Comparison of ENCODE assay signal across 9 cellular contexts in the genomic region with DNA sequence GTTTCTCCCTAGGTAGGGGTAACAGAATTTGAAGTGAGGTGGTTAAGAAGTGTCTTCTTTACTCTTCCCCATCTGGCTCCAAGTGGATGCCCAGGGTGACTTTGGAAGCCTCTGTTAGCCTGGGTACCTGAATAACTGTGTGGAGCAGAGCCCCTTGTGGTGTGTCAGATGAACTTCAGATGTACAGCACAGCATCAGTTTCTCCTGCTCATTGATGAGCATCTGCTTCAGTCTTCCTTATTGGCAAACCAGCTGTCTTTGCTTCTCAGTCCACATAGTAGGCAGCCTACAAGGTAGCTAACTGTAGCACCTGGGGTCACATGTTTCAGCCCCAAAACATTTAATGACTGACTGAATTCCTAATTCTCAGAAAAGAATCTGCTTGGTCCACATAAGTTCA. TPM values are rescaled to one million over a fixed set of nuclear protein-coding genes. Genes with fewer than 3 reads are reported as not detected.
DNase-seq lines count a peak whose midpoint lies in the region; ATAC-seq, FAIRE-seq and TF ChIP-seq lines count a peak whose summit lies in the region.
"Had no signal": no experiment of that assay in that cellular context is flagged by ENCODE, and none has a peak within 500 bp of the region (broad histone marks: within the 10 kb centered on the region; RNA-seq: fewer than 3 reads in every experiment).

No MANE protein-coding gene starts in this region.

- no peak overlapping the region for H2AK5ac ChIP-seq in mesendoderm (ENCODE audit: low read length)

- H3K4me3 Mint-ChIP-seq in activated naive CD8-positive, alpha-beta T cell treated with anti-CD3 and anti-CD28 coated beads, Interleukin-2, amount 50 U/mL, for 24 hours, result no peak overlapping the region

- no peaks in the 10 kb centered on the region for H3K9me3 Mint-ChIP-seq in activated naive CD8-positive, alpha-beta T cell treated with anti-CD3 and anti-CD28 coated beads, Interleukin-2, amount 50 U/mL, for 24 hours

- H3K27me3 Mint-ChIP-seq in activated naive CD8-positive, alpha-beta T cell treated with anti-CD3 and anti-CD28 coated beads, Interleukin-2, amount 50 U/mL, for 24 hours, result peaks cover 5% of the 10 kb centered on the region

- no peak overlapping the region for H2BK120ac ChIP-seq in mesendoderm (ENCODE audit: low read depth, low read length)

- no peak overlapping the region for H3K9ac ChIP-seq in mesendoderm (ENCODE audit: low read length)

- no peaks in the 10 kb centered on the region for H3K79me2 ChIP-seq in mesendoderm (ENCODE audit: control insufficient read depth, insufficient read depth, low read length)

- no peaks in the 10 kb centered on the region for H3K79me1 ChIP-seq in mesendoderm (ENCODE audit: low read length)

- H3K4me3 ChIP-seq in mesendoderm (ENCODE audit: low read length), result no peak overlapping the region
- H3K4me3 ChIP-seq: SJCRH30 had no signal

- H3K18ac ChIP-seq in mesendoderm (ENCODE audit: low read length), result no peak overlapping the region

- no peaks in the 10 kb centered on the region for H3K36me3 ChIP-seq in mesendoderm (ENCODE audit: control insufficient read depth, insufficient read depth, low read length)
- H3K36me3 ChIP-seq: SJCRH30 had no signal

- H3K27ac ChIP-seq in mesendoderm (ENCODE audit: low read depth, low read length), result no peak overlapping the region
- no peak overlapping the region for H3K27ac ChIP-seq in caudate nucleus (ENCODE audit: low read depth, low read length)
- H3K27ac ChIP-seq: SJCRH30 had no signal

- H3K27me3 ChIP-seq in mesendoderm (ENCODE audit: insufficient read depth, low read length, poor library complexity), result no peaks in the 10 kb centered on the region
- H3K27me3 ChIP-seq: SJCRH30 had no signal

- no peak for TF ChIP-seq EP300 in Ishikawa (IDR thresholded peaks at IDR 0.05; ENCODE audit: borderline replicate concordance)

- no peak overlapping the region for H2BK15ac ChIP-seq in mesendoderm (replicated peaks; ENCODE audit: low read depth)

- no peak overlapping the region for H3K27ac Mint-ChIP-seq in activated naive CD8-positive, alpha-beta T cell treated with anti-CD3 and anti-CD28 coated beads, Interleukin-2, amount 50 U/mL, for 24 hours

- H3K4me1 Mint-ChIP-seq in activated naive CD8-positive, alpha-beta T cell treated with anti-CD3 and anti-CD28 coated beads, Interleukin-2, amount 50 U/mL, for 24 hours, result no peaks in the 10 kb centered on the region

- H4K8ac ChIP-seq in mesendoderm (ENCODE audit: low read depth, low read length), result no peak overlapping the region

- no peak overlapping the region for H2BK5ac ChIP-seq in mesendoderm (ENCODE audit: low read length)

- ATAC-seq in activated naive CD8-positive, alpha-beta T cell treated with anti-CD3 and anti-CD28 coated beads, Interleukin-2, amount 50 U/mL, for 24 hours, result peak; percentile 54

- H4K5ac ChIP-seq in mesendoderm (ENCODE audit: low read length), result no peak overlapping the region

- peak; percentile 76 for TF ChIP-seq RAD21 in Ishikawa (IDR thresholded peaks at IDR 0.05; ENCODE audit: low read depth)

- FAIRE-seq in GM19239 (lab: Jason Lieb, UNC), result peak; percentile 86

- no peak overlapping the region for H3K4ac ChIP-seq in mesendoderm (ENCODE audit: low read depth, low read length)

- H3K23ac ChIP-seq in mesendoderm (ENCODE audit: low read length), result no peak overlapping the region

- peaks cover 1% of the 10 kb centered on the region for H3K4me1 ChIP-seq in mesendoderm (ENCODE audit: control insufficient read depth, low read depth, low read length)
- H3K4me1 ChIP-seq: SJCRH30 had no signal

- no peaks in the 10 kb centered on the region for H3K36me3 Mint-ChIP-seq in activated naive CD8-positive, alpha-beta T cell treated with anti-CD3 and anti-CD28 coated beads, Interleukin-2, amount 50 U/mL, for 24 hours (ENCODE audit: low read depth)

- peak; percentile 12 for DNase-seq in DMS 273 treated with DMSO at 0.1 percent for 48 hours (lab: John Stamatoyannopoulos, UW)
- peak; percentile 40 for DNase-seq in GM19239 (ENCODE audit: insufficient read length, low spot score)
- peak; percentile 8 for DNase-seq in activated naive CD8-positive, alpha-beta T cell treated with anti-CD3 and anti-CD28 coated beads, Interleukin-2, amount 50 U/mL, for 24 hours
- peak; percentile 68 for DNase-seq in mesendoderm
- no peak for DNase-seq in caudate nucleus (lab: John Stamatoyannopoulos, UW)
- DNase-seq in epidermal melanocyte (ENCODE audit: insufficient read length, low spot score), result no peak
- no peak for DNase-seq in NCI-H1436 (lab: John Stamatoyannopoulos, UW)

- H3K56ac ChIP-seq in mesendoderm (ENCODE audit: low read length), result no peak overlapping the region

- no peak overlapping the region for H3K4me2 ChIP-seq in mesendoderm (ENCODE audit: low read length)

TF ChIP-seq in Ishikawa, 13 proteins besides CTCF, POLR2A, EP300 and RAD21:
- TF ChIP-seq ZBTB7A (IDR thresholded peaks at IDR 0.05; ENCODE audit: low read depth), result no peak
- TF ChIP-seq, protein P1, sequence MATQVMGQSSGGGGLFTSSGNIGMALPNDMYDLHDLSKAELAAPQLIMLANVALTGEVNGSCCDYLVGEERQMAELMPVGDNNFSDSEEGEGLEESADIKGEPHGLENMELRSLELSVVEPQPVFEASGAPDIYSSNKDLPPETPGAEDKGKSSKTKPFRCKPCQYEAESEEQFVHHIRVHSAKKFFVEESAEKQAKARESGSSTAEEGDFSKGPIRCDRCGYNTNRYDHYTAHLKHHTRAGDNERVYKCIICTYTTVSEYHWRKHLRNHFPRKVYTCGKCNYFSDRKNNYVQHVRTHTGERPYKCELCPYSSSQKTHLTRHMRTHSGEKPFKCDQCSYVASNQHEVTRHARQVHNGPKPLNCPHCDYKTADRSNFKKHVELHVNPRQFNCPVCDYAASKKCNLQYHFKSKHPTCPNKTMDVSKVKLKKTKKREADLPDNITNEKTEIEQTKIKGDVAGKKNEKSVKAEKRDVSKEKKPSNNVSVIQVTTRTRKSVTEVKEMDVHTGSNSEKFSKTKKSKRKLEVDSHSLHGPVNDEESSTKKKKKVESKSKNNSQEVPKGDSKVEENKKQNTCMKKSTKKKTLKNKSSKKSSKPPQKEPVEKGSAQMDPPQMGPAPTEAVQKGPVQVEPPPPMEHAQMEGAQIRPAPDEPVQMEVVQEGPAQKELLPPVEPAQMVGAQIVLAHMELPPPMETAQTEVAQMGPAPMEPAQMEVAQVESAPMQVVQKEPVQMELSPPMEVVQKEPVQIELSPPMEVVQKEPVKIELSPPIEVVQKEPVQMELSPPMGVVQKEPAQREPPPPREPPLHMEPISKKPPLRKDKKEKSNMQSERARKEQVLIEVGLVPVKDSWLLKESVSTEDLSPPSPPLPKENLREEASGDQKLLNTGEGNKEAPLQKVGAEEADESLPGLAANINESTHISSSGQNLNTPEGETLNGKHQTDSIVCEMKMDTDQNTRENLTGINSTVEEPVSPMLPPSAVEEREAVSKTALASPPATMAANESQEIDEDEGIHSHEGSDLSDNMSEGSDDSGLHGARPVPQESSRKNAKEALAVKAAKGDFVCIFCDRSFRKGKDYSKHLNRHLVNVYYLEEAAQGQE (IDR thresholded peaks at IDR 0.05; ENCODE audit: low read depth), result no peak
- TF ChIP-seq TAF1 (IDR thresholded peaks at IDR 0.05; ENCODE audit: low read depth), result no peak
- no peak for TF ChIP-seq CREB1 (IDR thresholded peaks at IDR 0.05; ENCODE audit: low read depth)
- TF ChIP-seq EGR1 (IDR thresholded peaks at IDR 0.05), result no peak
- no peak for TF ChIP-seq TEAD4 (IDR thresholded peaks at IDR 0.05)
TF ChIP-seq in Ishikawa: peak in this region for 0.

RNA-seq across cellular contexts. Expression of a gene that starts 56.2 kb away (rescaled TPM):
- 2.4 TPM for polyA plus RNA-seq in mesendoderm (2013, experiment 1 of 2)
- 2.4 TPM for polyA plus RNA-seq in mesendoderm (2013, experiment 2 of 2)

Comparison
In these comparisons a context has a peak if more than half of its experiments do, and no peak if none do; other contexts are left out.
1. DNase-seq: peak in DMS 273 treated with DMSO at 0.1 percent for 48 hours (single experiment), GM19239 (single experiment), activated naive CD8-positive, alpha-beta T cell treated with anti-CD3 and anti-CD28 coated beads, Interleukin-2, amount 50 U/mL, for 24 hours (single experiment) and mesendoderm (single experiment); none in caudate nucleus (0 of 61), epidermal melanocyte (single experiment) and NCI-H1436 (single experiment).